ENCODE assay signal across 18 cellular contexts in genomic region chr15:49467782-49468181, GRCh38. TPM values are rescaled to one million over a fixed set of nuclear protein-coding genes. Genes with fewer than 3 reads are reported as not detected.
A peak's percentile ranks its signal among the peaks of the same experiment; 100 is the strongest.
DNase-seq lines count a peak whose midpoint lies in the region; ATAC-seq and TF ChIP-seq lines count a peak whose summit lies in the region.
"Had no signal": no experiment of that assay in that cellular context is flagged by ENCODE, and none has a peak within 500 bp of the region (broad histone marks: within the 10 kb centered on the region; RNA-seq: fewer than 3 reads in every experiment).

No MANE protein-coding gene starts in this region.

- H3K4me3 ChIP-seq in SK-N-MC (no peak overlapping the region), fibroblast of pulmonary artery (replicated peaks; ENCODE audit: low read depth, low read length) (no peak overlapping the region), muscle layer of colon (ENCODE audit: low read depth in 1 of 2, low read length in 2 of 2) (no peak overlapping the region), vagina (no peak overlapping the region)

- TF ChIP-seq POLR2A in vagina (IDR thresholded peaks at IDR 0.05): no peak

- intact Hi-C loops in vagina (cut with DNase I): no loop called here

- DNase-seq in SK-N-MC (ENCODE audit: low read depth, low spot score): peak; percentile 8
- DNase-seq in fibroblast of pulmonary artery (ENCODE audit: low read depth): peak; percentile 39
- DNase-seq in vagina (ENCODE audit: extremely low spot score in 2 of 2): no peak
- DNase-seq in cerebellar nuclear complex (lab: John Stamatoyannopoulos, UW): no peak
- DNase-seq: CD8-positive, alpha-beta T cell; DMS79 treated with DMSO at 0.1 percent for 48 hours; NCI-H1105 treated with DMSO at 0.1 percent for 48 hours; NCI-H187; NCI-H345; NCI-H526 treated with DMSO at 0.1 percent for 48 hours; SHP77 treated with DMSO at 0.1 percent for 48 hours had no signal

- H3K9ac ChIP-seq in SK-N-MC (ENCODE audit: insufficient read length): no peak overlapping the region
- no peak overlapping the region for H3K9ac ChIP-seq in muscle layer of colon (ENCODE audit: low read length)

- no peaks in the 10 kb centered on the region for H3K27me3 ChIP-seq in muscle layer of colon (ENCODE audit: control insufficient read depth in 1 of 2, insufficient read depth in 2 of 2, low read length in 2 of 2)
- no peaks in the 10 kb centered on the region for H3K27me3 ChIP-seq in vagina

- TF ChIP-seq CTCF in fibroblast of pulmonary artery (IDR thresholded peaks at IDR 0.05; ENCODE audit: low read length, missing control alignments) (no peak), vagina (IDR thresholded peaks at IDR 0.05) (no peak)

- H3K27ac ChIP-seq in SK-N-MC (no peak overlapping the region), muscle layer of colon (ENCODE audit: low read depth, low read length) (peak overlapping the region; percentile 35), vagina (peak overlapping the region; percentile 36)

- H3K4me1 ChIP-seq in muscle layer of colon (ENCODE audit: insufficient read depth, low read length) (peaks cover 46% of the 10 kb centered on the region), vagina (peaks cover 18% of the 10 kb centered on the region)

- no peak for ATAC-seq in HG03342 (IDR thresholded peaks at IDR 0.05; ENCODE audit: unreplicated experiment)
- no peak for ATAC-seq in HG02938 (IDR thresholded peaks at IDR 0.05; ENCODE audit: unreplicated experiment)
- ATAC-seq: CD8-positive, alpha-beta T cell had no signal

- H3K9me3 ChIP-seq in SK-N-MC (ENCODE audit: low read depth, low read length) (no peaks in the 10 kb centered on the region), muscle layer of colon (ENCODE audit: low read length) (no peaks in the 10 kb centered on the region), vagina (no peaks in the 10 kb centered on the region)

- H3K36me3 ChIP-seq in SK-N-MC (ENCODE audit: insufficient read depth, low read length) (no peaks in the 10 kb centered on the region), muscle layer of colon (ENCODE audit: insufficient read depth, low read length) (no peaks in the 10 kb centered on the region), vagina (no peaks in the 10 kb centered on the region)

RNA-seq across cellular contexts. Expression of gene FGF7, which starts 44.7 kb away (rescaled TPM):
- total RNA-seq in vagina: 137 TPM
- total RNA-seq: CD8-positive, alpha-beta T cell; G401; H1; HT-29; OCI-LY7 had no signal

Comparison
In these comparisons a context has a peak if more than half of its experiments do, and no peak if none do; other contexts are left out.
1. DNase-seq: peak in SK-N-MC (single experiment) and fibroblast of pulmonary artery (single experiment); none in vagina (0 of 2) and cerebellar nuclear complex (0 of 2).